22 cellular contexts compared by ENCODE assay signal in the genomic region with DNA sequence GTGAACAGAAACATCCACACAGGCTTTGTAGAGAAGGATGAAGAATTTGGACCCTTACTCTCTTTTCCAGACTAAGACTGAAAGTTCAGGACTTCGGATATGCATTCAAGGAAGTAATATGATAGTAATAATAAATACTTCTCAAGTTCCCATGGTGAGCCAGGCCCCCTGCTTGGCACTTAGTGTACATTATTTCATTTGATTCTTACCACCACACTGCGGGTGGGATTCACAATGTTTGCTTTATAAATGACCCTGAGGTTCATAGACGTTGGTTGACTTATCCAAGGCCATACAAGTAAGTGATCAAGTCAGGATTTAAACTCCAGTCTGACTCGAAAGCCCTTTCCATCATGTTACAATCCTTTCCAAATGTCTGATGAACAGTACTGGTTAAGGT. TPM values are rescaled to one million over a fixed set of nuclear protein-coding genes. Genes with fewer than 3 reads are reported as not detected.
"Had no signal": no experiment of that assay in that cellular context is flagged by ENCODE, and none has a peak within 500 bp of the region (broad histone marks: within the 10 kb centered on the region; RNA-seq: fewer than 3 reads in every experiment).

No MANE protein-coding gene starts in this region.

- H3K79me2 ChIP-seq: hepatocyte had no signal

- H3K36me3 ChIP-seq: ascending aorta, cardiac muscle cell, tibial artery, vagina had no signal

- H3K27me3 ChIP-seq: ascending aorta, cardiac muscle cell, foreskin keratinocyte, hepatocyte, tibial artery, vagina had no signal

- H3K9me3 ChIP-seq: ascending aorta, tibial artery, vagina had no signal

- H3K4me1 ChIP-seq: ascending aorta had no signal

- H3K4me2 ChIP-seq: hepatocyte had no signal

- DNase-seq: activated CD4-positive, alpha-beta T cell treated with anti-CD3 and anti-CD28 coated beads, Interleukin-2, amount 50 U/mL, for 1 hour; activated CD4-positive, CD25-positive, alpha-beta regulatory T cell treated with anti-CD3 and anti-CD28 coated beads, Interleukin-2, amount 50 U/mL, for 72 hours; activated effector memory CD4-positive, alpha-beta T cell treated with anti-CD3 and anti-CD28 coated beads, Interleukin-2, amount 50 U/mL, for 16 hours; activated T-cell treated with anti-CD3 and anti-CD28 coated beads, Interleukin-2, amount 50 U/mL, for 72 hours; effector memory CD8-positive, alpha-beta T cell; left cardiac atrium; mesendoderm; natural killer cell; stimulated activated CD4-positive, alpha-beta T cell treated with anti-CD3 and anti-CD28 coated beads, Interleukin-2, amount 100 ng/mL, for 24 hours; stimulated activated naive CD8-positive, alpha-beta T cell treated with anti-CD3 and anti-CD28 coated beads, Interleukin-15, Interleukin-2, amounts not matched to agents 100 U/mL and 50 U/mL, for 24 hours; substantia nigra; T-helper 17 cell; tibial artery had no signal

- H3K27ac ChIP-seq: ascending aorta, cardiac muscle cell, foreskin keratinocyte, hepatocyte, tibial artery, vagina, VCaP had no signal

- ATAC-seq: activated T-cell treated with anti-CD3 and anti-CD28 coated beads, Interleukin-2, amount 50 U/mL, for 72 hours; effector memory CD8-positive, alpha-beta T cell; natural killer cell; stimulated activated naive CD8-positive, alpha-beta T cell treated with anti-CD3 and anti-CD28 coated beads, Interleukin-15, Interleukin-2, amounts not matched to agents 100 U/mL and 50 U/mL, for 24 hours; T-helper 17 cell had no signal

- H3K4me3 ChIP-seq: ascending aorta, cardiac muscle cell, hepatocyte, tibial artery, vagina had no signal

- H2AFZ ChIP-seq: hepatocyte had no signal

RNA-seq across cellular contexts. Expression of gene ITGB6, which starts 54.3 kb away (rescaled TPM):
- total RNA-seq: activated CD8-positive, alpha-beta memory T cell treated with anti-CD3 and anti-CD28 coated beads for 36 hours; activated T-cell treated with anti-CD3 and anti-CD28 coated beads, Interleukin-2, amount 50 U/mL, for 72 hours; ascending aorta; dermis microvascular lymphatic vessel endothelial cell; fibroblast of lung; natural killer cell; T-helper 17 cell had no signal
